8 cellular contexts compared by ENCODE assay signal in the genomic region with DNA sequence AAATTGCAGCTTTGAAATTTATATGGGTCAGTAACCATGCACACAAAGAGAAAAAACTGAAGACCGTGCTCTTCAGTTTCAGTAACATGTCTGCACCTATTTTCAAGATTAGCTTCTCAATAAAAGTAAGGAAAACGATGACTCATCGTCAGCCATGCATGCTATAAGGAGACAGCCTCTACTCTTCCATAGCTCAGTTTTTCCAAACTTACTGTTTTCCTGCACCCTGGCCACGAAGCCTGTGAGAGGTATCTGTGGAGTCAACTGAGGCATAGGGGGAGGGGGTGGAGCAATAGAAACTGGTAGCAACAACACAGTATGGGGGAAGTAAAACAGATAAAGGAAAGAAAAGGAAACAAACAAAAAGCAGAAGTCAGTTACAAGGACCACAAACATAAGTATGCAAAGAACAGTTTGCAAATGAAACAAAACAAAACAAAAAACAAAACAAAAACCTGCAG. TPM values are rescaled to one million over a fixed set of nuclear protein-coding genes. Genes with fewer than 3 reads are reported as not detected.
DNase-seq lines count a peak whose midpoint lies in the region; ATAC-seq and TF ChIP-seq lines count a peak whose summit lies in the region.

No MANE protein-coding gene starts in this region.

- RAD21 ChIA-PET in HCT116 (lab: Charles Lee; ENCODE audit: low non-redundant PET in 1 of 2, low total read pairs in 2 of 2, uncharacterized antibody in 2 of 2, unreplicated experiment in 2 of 2) = interaction anchor here in 1 of 2 experiments (0.9 kb wide), 1 partner anchor 127 kb away, joined by 4 read pairs; no protein-coding TSS in a partner anchor

- 0 out of 4 replicates have a peak, but pooled peaks cover 0 to 6% of the 10 kb centered on the region in 2 experiments for H3K36me3 ChIP-seq in HCT116 (ENCODE audit: control insufficient read depth in 1 of 2, insufficient read depth in 2 of 2, low read length in 2 of 2)

- H3K4me1 ChIP-seq in HCT116 (ENCODE audit: control insufficient read depth in 1 of 2, insufficient read depth in 2 of 2, low read length in 2 of 2) = peaks cover 7% of the 10 kb centered on the region in 2 experiments; a peak in 3 of 4 replicates

- H3K9ac ChIP-seq in HCT116 (ENCODE audit: low read length) = no peak overlapping the region

- no peaks in the 10 kb centered on the region for H3K79me2 ChIP-seq in HCT116 (ENCODE audit: insufficient read depth, low read length)

- DNase-seq in HCT116 (ENCODE audit: low read depth, low spot score) = peak; percentile 16
- peak; percentile 52 for DNase-seq in M059J (ENCODE audit: low read depth)
- peak; percentile 62 for DNase-seq in choroid plexus epithelial cell (ENCODE audit: low read depth)
- no peak for DNase-seq in SHP77 (lab: John Stamatoyannopoulos, UW)
- no peak for DNase-seq in stimulated activated CD4-positive, alpha-beta T cell treated with anti-CD3 and anti-CD28 coated beads, Interleukin-2, amount 100 ng/mL, for 24 hours
- DNase-seq in effector memory CD8-positive, alpha-beta T cell = no peak
- no peak for DNase-seq in stimulated activated CD4-positive, alpha-beta T cell treated with anti-CD3 and anti-CD28 coated beads, Interleukin-4, amount 100 ng/mL, for 1 hour

- CTCF ChIA-PET in HCT116 (lab: Charles Lee) = interaction anchor here (0.6 to 1.1 kb wide), 3 partner anchors 105 to 126 kb away, joined by 3 to 6 read pairs (median 4); a partner anchor contains a TSS

- no peaks in the 10 kb centered on the region for H3K9me2 ChIP-seq in HCT116 (ENCODE audit: insufficient read depth)

- no peaks in the 10 kb centered on the region for H3K27me3 ChIP-seq in HCT116 (ENCODE audit: insufficient read depth, low read length)

- H3K9me3 ChIP-seq in HCT116 (ENCODE audit: control insufficient read depth in 1 of 2, insufficient read depth in 1 of 2, low read depth in 1 of 2, low read length in 2 of 2) = no peaks in the 10 kb centered on the region

- H3K36me3 Mint-ChIP-seq in effector memory CD8-positive, alpha-beta T cell (ENCODE audit: insufficient read depth) = peaks cover 51% of the 10 kb centered on the region

- ATAC-seq in GM18502 (IDR thresholded peaks at IDR 0.05; ENCODE audit: poor library complexity, unreplicated experiment) (peak; percentile 94), HCT116 (no peak)
- no peak for ATAC-seq in effector memory CD8-positive, alpha-beta T cell (replicated peaks)

- no TSS peak for BruUV-seq in HCT116 (replicated peaks; lab: Mats Ljungman, UMichigan)

- TF ChIP-seq POLR2A in HCT116 (IDR thresholded peaks at IDR 0.05; ENCODE audit: borderline replicate concordance, extremely low read depth, insufficient read depth, insufficient read length) = no peak

- TF ChIP-seq CTCF in HCT116 (IDR thresholded peaks at IDR 0.05 in 2 of 3, conservative IDR thresholded peaks at IDR 0.05 in 1 of 3; ENCODE audit: borderline replicate concordance in 1 of 3, insufficient read depth in 1 of 3, low read depth in 2 of 3, low read length in 2 of 3) (no peak), choroid plexus epithelial cell (conservative IDR thresholded peaks at IDR 0.05; ENCODE audit: low read depth, low read length) (no peak)

- TF ChIP-seq RAD21 in HCT116 (IDR thresholded peaks at IDR 0.05; ENCODE audit: low read depth) = no peak

- H3K27ac Mint-ChIP-seq in effector memory CD8-positive, alpha-beta T cell = peak overlapping the region in 1 of 2 donors; percentile 48

- H2AFZ ChIP-seq in HCT116 (ENCODE audit: low read depth, low read length, poor library complexity, severe bottlenecking) = no peak overlapping the region

- H3K9me3 Mint-ChIP-seq in effector memory CD8-positive, alpha-beta T cell = no peaks in the 10 kb centered on the region

- peak overlapping the region; percentile 34 for H3K4me2 ChIP-seq in HCT116 (ENCODE audit: low read length)

- H3K27ac ChIP-seq in HCT116 (ENCODE audit: low read depth, low read length) = no peak overlapping the region

- no peaks in the 10 kb centered on the region for H4K20me1 ChIP-seq in HCT116 (ENCODE audit: insufficient read depth)

- POLR2A ChIA-PET in HCT116 (lab: Charles Lee) = interaction anchor here (0.9 kb wide), 1 partner anchor 25 kb away, joined by 4 read pairs; no protein-coding TSS in a partner anchor

- H3K4me3 ChIP-seq in HCT116 (replicated peaks in 1 of 2; ENCODE audit: low read depth in 1 of 2, low read length in 2 of 2) = no peak overlapping the region
- no peak overlapping the region for H3K4me3 ChIP-seq in choroid plexus epithelial cell (ENCODE audit: low read depth, low read length)

- H3K4me1 Mint-ChIP-seq in effector memory CD8-positive, alpha-beta T cell (ENCODE audit: low read depth in 2 of 2) = peaks cover 2 to 7% of the 10 kb centered on the region in 2 donors

- H3K27me3 Mint-ChIP-seq in effector memory CD8-positive, alpha-beta T cell = no peaks in the 10 kb centered on the region

- intact Hi-C loops in HCT116 (cut with micrococcal nuclease) = no loop called here

- H3K4me3 Mint-ChIP-seq in effector memory CD8-positive, alpha-beta T cell = no peak overlapping the region

TF ChIP-seq in HCT116, 20 proteins besides CTCF, POLR2A, EP300 and RAD21:
- TF ChIP-seq SRF (IDR thresholded peaks at IDR 0.05; ENCODE audit: low read depth) = no peak
- TF ChIP-seq JUND (IDR thresholded peaks at IDR 0.05) = peak; percentile 30; the same call in 1 of the 2 replicates

RNA-seq across cellular contexts. Expression of a gene that starts 58.0 kb away (rescaled TPM):
- 23.5 TPM for total RNA-seq in HCT116 (2021; ENCODE audit: unreplicated experiment)
- polyA plus RNA-seq in HCT116 (2012) = 6.6 and 11.0 TPM in 2 replicates
- 4.7 and 8.4 TPM in 2 replicates for total RNA-seq in M059J (2014; rRNA removed; shearing (Covaris generic))

Comparison
In these comparisons a context has a peak if more than half of its experiments do, and no peak if none do; other contexts are left out.
1. DNase-seq: peak in HCT116 (single experiment), M059J (single experiment) and choroid plexus epithelial cell (single experiment); none in SHP77 (0 of 2), stimulated activated CD4-positive, alpha-beta T cell treated with anti-CD3 and anti-CD28 coated beads, Interleukin-2, amount 100 ng/mL, for 24 hours (0 of 2), effector memory CD8-positive, alpha-beta T cell (0 of 3) and stimulated activated CD4-positive, alpha-beta T cell treated with anti-CD3 and anti-CD28 coated beads, Interleukin-4, amount 100 ng/mL, for 1 hour (single experiment).